ENCODE assay signal across 10 cellular contexts in genomic region chr12:122449317-122449716, GRCh38. TPM values are rescaled to one million over a fixed set of nuclear protein-coding genes. Genes with fewer than 3 reads are reported as not detected.
A peak's percentile ranks its signal among the peaks of the same experiment; 100 is the strongest.
DNase-seq lines count a peak whose midpoint lies in the region; ATAC-seq and TF ChIP-seq lines count a peak whose summit lies in the region.
"Had no signal": no experiment of that assay in that cellular context is flagged by ENCODE, and none has a peak within 500 bp of the region (broad histone marks: within the 10 kb centered on the region; RNA-seq: fewer than 3 reads in every experiment).

No MANE protein-coding gene starts in this region.

- peaks cover 13% of the 10 kb centered on the region; the same call in 1 of the 2 replicates for H3F3A ChIP-seq in GM23248 (ENCODE audit: insufficient read depth)

- no peaks in the 10 kb centered on the region for H3K27me3 ChIP-seq in GM23248 (replicated peaks; ENCODE audit: insufficient read depth)
- H3K27me3 ChIP-seq in RWPE2 (ENCODE audit: insufficient read depth, poor library complexity, severe bottlenecking), result no peaks in the 10 kb centered on the region
- H3K27me3 ChIP-seq: gastroesophageal sphincter had no signal

- in situ Hi-C loops in GM23248 (cut with MboI), result no loop called here

- H3K27ac ChIP-seq in GM23248 (no peak overlapping the region; the same call in 1 of the 2 replicates), RWPE2 (ENCODE audit: poor library complexity, severe bottlenecking) (peak overlapping the region; percentile 39), substantia nigra (ENCODE audit: low read depth, low read length, poor library complexity, severe bottlenecking) (no peak overlapping the region)
- H3K27ac ChIP-seq: gastroesophageal sphincter had no signal

- peaks cover 3% of the 10 kb centered on the region; the same call in 1 of the 2 replicates for H3K4me1 ChIP-seq in GM23248 (ENCODE audit: insufficient read depth)
- H3K4me1 ChIP-seq in RWPE2 (ENCODE audit: insufficient read depth, poor library complexity, severe bottlenecking), result peaks cover 14% of the 10 kb centered on the region
- H3K4me1 ChIP-seq: gastroesophageal sphincter had no signal

- DNase-seq in A172 (ENCODE audit: low spot score), result peak; percentile 81
- DNase-seq in GM23248, result peak; percentile 91
- DNase-seq in RWPE2 (ENCODE audit: low spot score), result no peak
- peak; percentile 89 for DNase-seq in fibroblast of peridontal ligament (ENCODE audit: extremely low read depth)
- DNase-seq in T-helper 9 cell, result no peak
- DNase-seq in substantia nigra (lab: John Stamatoyannopoulos, UW), result no peak
- DNase-seq: DMS 273 treated with DMSO at 0.1 percent for 48 hours had no signal

- H3K79me2 ChIP-seq in GM23248 (ENCODE audit: insufficient read depth), result no peaks in the 10 kb centered on the region

- H3K9me2 ChIP-seq in GM23248 (ENCODE audit: insufficient read depth), result no peaks in the 10 kb centered on the region

- no peak overlapping the region for H3K4me2 ChIP-seq in GM23248 (ENCODE audit: unreplicated experiment)

- H4K20me1 ChIP-seq in GM23248 (ENCODE audit: insufficient read depth), result no peaks in the 10 kb centered on the region

- no peak overlapping the region for H2AFZ ChIP-seq in GM23248

- H3K9ac ChIP-seq in GM23248, result no peak overlapping the region

- H3K9me3 ChIP-seq in GM23248 (ENCODE audit: low read depth), result no peaks in the 10 kb centered on the region
- no peaks in the 10 kb centered on the region for H3K9me3 ChIP-seq in RWPE2 (ENCODE audit: severe bottlenecking)
- H3K9me3 ChIP-seq: gastroesophageal sphincter had no signal

- H3K4me3 ChIP-seq in GM23248 (no peak overlapping the region), RWPE2 (ENCODE audit: severe bottlenecking) (no peak overlapping the region)
- H3K4me3 ChIP-seq: gastroesophageal sphincter had no signal

- WGBS in GM23248 (ENCODE audit: low coverage in 1 of 2, low lambda C conversion rate in 2 of 2, missing lambda C conversion rate in 2 of 2), 2 experiments, result 91 to 92% methylated on average over 2 of the region's 2 CpGs

- TF ChIP-seq CTCF in RWPE2 (IDR thresholded peaks at IDR 0.05; ENCODE audit: poor library complexity, severe bottlenecking), result no peak

- peak; percentile 99 for ATAC-seq in RWPE2 (ENCODE audit: low read depth)
- no peak for ATAC-seq in GM21390 (IDR thresholded peaks at IDR 0.05; ENCODE audit: unreplicated experiment)
- no peak for ATAC-seq in GM19328 (IDR thresholded peaks at IDR 0.05; ENCODE audit: unreplicated experiment)
- ATAC-seq: gastroesophageal sphincter had no signal

- H3K36me3 ChIP-seq in GM23248 (ENCODE audit: low read depth), result no peaks in the 10 kb centered on the region
- H3K36me3 ChIP-seq in RWPE2 (ENCODE audit: low read depth), result no peaks in the 10 kb centered on the region
- H3K36me3 ChIP-seq: gastroesophageal sphincter had no signal

RNA-seq across cellular contexts. Expression of gene CLIP1, which starts 26.8 kb away (rescaled TPM):
- 52.0 and 58.5 TPM in 2 replicates for total RNA-seq in A172 (2014; rRNA removed; shearing (Covaris generic))
- 52.5 and 61.7 TPM in 2 replicates for total RNA-seq in GM23248 (2014; rRNA removed; shearing (Covaris generic))
- 74.5 and 77.8 TPM in 2 replicates for polyA plus RNA-seq in GM23248 (2016; fragmentation: Nextera tagmentation; extraction: Ambion mirVana)

RNA-seq across cellular contexts. Expression of gene ZCCHC8, which starts 51.4 kb away (rescaled TPM):
- total RNA-seq in A172 (2014; rRNA removed; shearing (Covaris generic)), result 19.7 and 30.2 TPM in 2 replicates
- total RNA-seq in GM23248 (2014; rRNA removed; shearing (Covaris generic)), result 12.3 and 13.2 TPM in 2 replicates
- 13.6 and 14.3 TPM in 2 replicates for polyA plus RNA-seq in GM23248 (2016; fragmentation: Nextera tagmentation; extraction: Ambion mirVana)

Comparison
In these comparisons a context has a peak if more than half of its experiments do, and no peak if none do; other contexts are left out.
1. DNase-seq: peak in A172 (single experiment), GM23248 (single experiment) and fibroblast of peridontal ligament (single experiment); none in RWPE2 (single experiment), T-helper 9 cell (single experiment) and substantia nigra (0 of 49).